Comparison of ENCODE assay signal across 20 cellular contexts in genomic region chr2:7899923-7900322, GRCh38.
DNase-seq lines count a peak whose midpoint lies in the region; ATAC-seq and TF ChIP-seq lines count a peak whose summit lies in the region.
"Had no signal": no experiment of that assay in that cellular context is flagged by ENCODE, and none has a peak within 500 bp of the region (broad histone marks: within the 10 kb centered on the region; RNA-seq: fewer than 3 reads in every experiment).

No MANE protein-coding gene starts in this region.

- peaks cover 8% of the 10 kb centered on the region for H3K27me3 Mint-ChIP-seq in activated CD4-positive, alpha-beta T cell treated with anti-CD3 and anti-CD28 coated beads for 36 hours
- H3K27me3 Mint-ChIP-seq: activated CD8-positive, alpha-beta memory T cell treated with anti-CD3 and anti-CD28 coated beads, Interleukin-2, amount 10 ng/mL, durations not matched to agents 7 days and 5 days had no signal

- H3K27ac ChIP-seq in HL-60 (replicated peaks) = peak overlapping the region; percentile 50
- no peak overlapping the region for H3K27ac ChIP-seq in iPS-20b (ENCODE audit: low read length)
- H3K27ac ChIP-seq in coronary artery = no peak overlapping the region
- H3K27ac ChIP-seq: KMS-11, left lung, uterus had no signal

- no peaks in the 10 kb centered on the region for H3K9me3 ChIP-seq in iPS-20b (ENCODE audit: insufficient read depth, low read depth, low read length)
- H3K9me3 ChIP-seq: BE2C, left lung, uterus had no signal

- no peak overlapping the region for H3K4me3 Mint-ChIP-seq in activated CD4-positive, alpha-beta T cell treated with anti-CD3 and anti-CD28 coated beads for 36 hours
- H3K4me3 Mint-ChIP-seq: activated CD8-positive, alpha-beta memory T cell treated with anti-CD3 and anti-CD28 coated beads, Interleukin-2, amount 10 ng/mL, durations not matched to agents 7 days and 5 days; activated naive CD8-positive, alpha-beta T cell treated with anti-CD3 and anti-CD28 coated beads for 36 hours; activated T-helper 17 cell treated with anti-CD3 and anti-CD28 coated beads, Interleukin-2, amount 50 U/mL, for 72 hours; nephron progenitor cell; stimulated activated effector memory CD8-positive, alpha-beta T cell treated with anti-CD3 and anti-CD28 coated beads, Interleukin-12 subunit alpha, Interleukin-12 subunit beta, amount 100 ng/mL, for 72 hours had no signal

- intact Hi-C loops in activated CD4-positive, alpha-beta T cell treated with anti-CD3 and anti-CD28 coated beads for 36 hours (cut with DNase I, micrococcal nuclease) = no loop called here

- peaks cover 18% of the 10 kb centered on the region for H3K4me1 Mint-ChIP-seq in activated CD4-positive, alpha-beta T cell treated with anti-CD3 and anti-CD28 coated beads for 36 hours

- TF ChIP-seq CTCF in HL-60 (IDR thresholded peaks at IDR 0.05; ENCODE audit: insufficient read depth, low read length) (no peak), coronary artery (IDR thresholded peaks at IDR 0.05) (no peak)

- H3K27ac Mint-ChIP-seq in activated CD4-positive, alpha-beta T cell treated with anti-CD3 and anti-CD28 coated beads for 36 hours = no peak overlapping the region
- H3K27ac Mint-ChIP-seq: activated naive CD8-positive, alpha-beta T cell treated with anti-CD3 and anti-CD28 coated beads for 36 hours; activated T-helper 17 cell treated with anti-CD3 and anti-CD28 coated beads, Interleukin-2, amount 50 U/mL, for 72 hours; nephron progenitor cell; progenitor cell of endocrine pancreas; stimulated activated effector memory CD8-positive, alpha-beta T cell treated with anti-CD3 and anti-CD28 coated beads, Interleukin-12 subunit alpha, Interleukin-12 subunit beta, amount 100 ng/mL, for 72 hours had no signal

- DNase-seq in NCI-H2171 treated with DMSO at 0.1 percent for 48 hours (lab: John Stamatoyannopoulos, UW) = peak; percentile 66
- no peak for DNase-seq in NCI-H2171 (lab: John Stamatoyannopoulos, UW)
- peak; percentile 40 to 53 for DNase-seq in HL-60 (ENCODE audit: low read depth in 1 of 2, low spot score in 1 of 2)
- peak; percentile 29 for DNase-seq in NCI-H345 (lab: John Stamatoyannopoulos, UW)
- no peak for DNase-seq in activated CD4-positive, alpha-beta T cell treated with anti-CD3 and anti-CD28 coated beads for 36 hours
- DNase-seq in coronary artery (ENCODE audit: low spot score) = no peak
- DNase-seq: activated CD4-positive, alpha-beta T cell treated with anti-CD3 and anti-CD28 coated beads for 1 hour; activated naive CD8-positive, alpha-beta T cell treated with anti-CD3 and anti-CD28 coated beads for 36 hours; left lung; midbrain; nephron progenitor cell; uterus had no signal

- H3K36me3 Mint-ChIP-seq in activated CD4-positive, alpha-beta T cell treated with anti-CD3 and anti-CD28 coated beads for 36 hours (ENCODE audit: low read depth) = no peaks in the 10 kb centered on the region
- H3K36me3 Mint-ChIP-seq: activated naive CD8-positive, alpha-beta T cell treated with anti-CD3 and anti-CD28 coated beads for 36 hours; stimulated activated effector memory CD8-positive, alpha-beta T cell treated with anti-CD3 and anti-CD28 coated beads, Interleukin-12 subunit alpha, Interleukin-12 subunit beta, amount 100 ng/mL, for 72 hours had no signal

- peaks cover 23% of the 10 kb centered on the region; the same call in 1 of the 2 replicates for H3K4me1 ChIP-seq in iPS-20b (ENCODE audit: insufficient read depth, low read length)
- H3K4me1 ChIP-seq: uterus had no signal

- no peaks in the 10 kb centered on the region for H3K27me3 ChIP-seq in HL-60 (ENCODE audit: insufficient read depth, poor library complexity, severe bottlenecking)
- H3K27me3 ChIP-seq in iPS-20b (ENCODE audit: insufficient read depth, low read length) = no peaks in the 10 kb centered on the region; the same call in 1 of the 2 replicates
- H3K27me3 ChIP-seq: BE2C, uterus had no signal

- peak overlapping the region; percentile 47; the same call in 1 of the 2 replicates for H3K9ac ChIP-seq in iPS-20b (ENCODE audit: low read depth, low read length)
- H3K9ac ChIP-seq: KMS-11 had no signal

- CTCF ChIA-PET in activated CD4-positive, alpha-beta T cell treated with anti-CD3 and anti-CD28 coated beads for 36 hours (lab: Charles Lee) = no interaction called here

- H3K4me3 ChIP-seq in HL-60 (replicated peaks; ENCODE audit: insufficient read depth, low read length) (no peak overlapping the region), iPS-20b (ENCODE audit: low read length) (no peak overlapping the region; the same call in 1 of the 2 replicates), coronary artery (no peak overlapping the region)
- H3K4me3 ChIP-seq: left lung, uterus had no signal

- ATAC-seq in activated CD4-positive, alpha-beta T cell treated with anti-CD3 and anti-CD28 coated beads for 36 hours = no peak
- no peak for ATAC-seq in GM18858 (IDR thresholded peaks at IDR 0.05; ENCODE audit: unreplicated experiment)
- ATAC-seq: left lung had no signal

- H3K9me3 Mint-ChIP-seq in activated CD4-positive, alpha-beta T cell treated with anti-CD3 and anti-CD28 coated beads for 36 hours (ENCODE audit: low read depth) = no peaks in the 10 kb centered on the region
- H3K9me3 Mint-ChIP-seq: activated naive CD8-positive, alpha-beta T cell treated with anti-CD3 and anti-CD28 coated beads for 36 hours; activated T-helper 17 cell treated with anti-CD3 and anti-CD28 coated beads, Interleukin-2, amount 50 U/mL, for 72 hours; nephron progenitor cell; stimulated activated effector memory CD8-positive, alpha-beta T cell treated with anti-CD3 and anti-CD28 coated beads, Interleukin-12 subunit alpha, Interleukin-12 subunit beta, amount 100 ng/mL, for 72 hours had no signal

- no peaks in the 10 kb centered on the region for H3K36me3 ChIP-seq in iPS-20b (ENCODE audit: insufficient read depth, low read depth, low read length)
- H3K36me3 ChIP-seq: BE2C, left lung, uterus had no signal

- POLR2A ChIA-PET in activated CD4-positive, alpha-beta T cell treated with anti-CD3 and anti-CD28 coated beads for 36 hours (lab: Charles Lee) = no interaction called here

Comparison
In these comparisons a context has a peak if more than half of its experiments do, and no peak if none do; other contexts are left out.
1. DNase-seq: peak in NCI-H2171 treated with DMSO at 0.1 percent for 48 hours (single experiment), HL-60 (2 of 2) and NCI-H345 (single experiment); none in NCI-H2171 (single experiment), activated CD4-positive, alpha-beta T cell treated with anti-CD3 and anti-CD28 coated beads for 36 hours (single experiment) and coronary artery (single experiment).